ENCODE assay signal across 9 cellular contexts in genomic region chr6:136923116-136923953, GRCh38. TPM values are rescaled to one million over a fixed set of nuclear protein-coding genes. Genes with fewer than 3 reads are reported as not detected.
DNase-seq lines count a peak whose midpoint lies in the region; ATAC-seq and TF ChIP-seq lines count a peak whose summit lies in the region.
"Had no signal": no experiment of that assay in that cellular context is flagged by ENCODE, and none has a peak within 500 bp of the region (broad histone marks: within the 10 kb centered on the region; RNA-seq: fewer than 3 reads in every experiment).

No MANE protein-coding gene starts in this region.

- peaks cover 13% of the 10 kb centered on the region for H3K27me3 ChIP-seq in thoracic aorta (replicated peaks; ENCODE audit: insufficient read depth)

- H3K4me3 ChIP-seq in thoracic aorta, result peak overlapping the region; percentile 80

- peaks cover 1% of the 10 kb centered on the region for H3K36me3 Mint-ChIP-seq in activated T-cell treated with anti-CD3 and anti-CD28 coated beads, Interleukin-2, amount 50 U/mL, for 4 hours (ENCODE audit: insufficient read depth)

- no peaks in the 10 kb centered on the region for H3K36me3 ChIP-seq in thoracic aorta

- no peaks in the 10 kb centered on the region for H3K9me3 Mint-ChIP-seq in activated T-cell treated with anti-CD3 and anti-CD28 coated beads, Interleukin-2, amount 50 U/mL, for 4 hours

- H3K4me1 ChIP-seq in thoracic aorta (ENCODE audit: control insufficient read depth in 1 of 2, low read depth in 2 of 2), result peaks cover 28 to 35% of the 10 kb centered on the region in 2 donors

- no peak overlapping the region for H3K27ac ChIP-seq in thoracic aorta
- H3K27ac ChIP-seq: KMS-11 had no signal

- peak overlapping the region; percentile 61 for H3K4me3 Mint-ChIP-seq in activated T-cell treated with anti-CD3 and anti-CD28 coated beads, Interleukin-2, amount 50 U/mL, for 4 hours

- ATAC-seq in activated T-cell treated with anti-CD3 and anti-CD28 coated beads, Interleukin-2, amount 50 U/mL, for 4 hours, result no peak
- ATAC-seq in thoracic aorta (ENCODE audit: insufficient number of reproducible peaks, low FRiP score, low read depth) (no peak), HG03469 (IDR thresholded peaks at IDR 0.05; ENCODE audit: unreplicated experiment) (no peak), HG03095 (IDR thresholded peaks at IDR 0.05; ENCODE audit: unreplicated experiment) (no peak)

- TF ChIP-seq CTCF in thoracic aorta (IDR thresholded peaks at IDR 0.05), result no peak

- DNase-seq in activated naive CD4-positive, alpha-beta T cell treated with Interleukin-2 at 50 U/mL for 16 hours, result peak; percentile 15
- DNase-seq in activated naive CD4-positive, alpha-beta T cell (lab: John Stamatoyannopoulos, UW), result no peak
- no peak for DNase-seq in activated T-cell treated with anti-CD3 and anti-CD28 coated beads, Interleukin-2, amount 50 U/mL, for 4 hours
- DNase-seq in iPS-NIHi11 (ENCODE audit: low spot score) (peak; percentile 49), thoracic aorta (ENCODE audit: low spot score) (no peak), T-helper 9 cell (no peak)

- peaks cover 61% of the 10 kb centered on the region for H3K27me3 Mint-ChIP-seq in activated T-cell treated with anti-CD3 and anti-CD28 coated beads, Interleukin-2, amount 50 U/mL, for 4 hours (ENCODE audit: low read depth)

- H3K9me3 ChIP-seq in thoracic aorta, result no peaks in the 10 kb centered on the region

- H3K4me1 Mint-ChIP-seq in activated T-cell treated with anti-CD3 and anti-CD28 coated beads, Interleukin-2, amount 50 U/mL, for 4 hours (ENCODE audit: low read depth), result peaks cover 29% of the 10 kb centered on the region

RNA-seq across cellular contexts. Expression of gene SLC35D3, which starts 1.2 kb away (rescaled TPM):
- not detected for total RNA-seq in activated T-cell treated with anti-CD3 and anti-CD28 coated beads, Interleukin-2, amount 50 U/mL, for 4 hours
- not detected for total RNA-seq in thoracic aorta

Comparison
In these comparisons a context has a peak if more than half of its experiments do, and no peak if none do; other contexts are left out.
1. DNase-seq: peak in activated naive CD4-positive, alpha-beta T cell treated with Interleukin-2 at 50 U/mL for 16 hours (single experiment) and iPS-NIHi11 (single experiment); none in activated naive CD4-positive, alpha-beta T cell (0 of 4), activated T-cell treated with anti-CD3 and anti-CD28 coated beads, Interleukin-2, amount 50 U/mL, for 4 hours (single experiment), thoracic aorta (single experiment) and T-helper 9 cell (single experiment).